ENCODE assay signal across 8 cellular contexts in the genomic region with DNA sequence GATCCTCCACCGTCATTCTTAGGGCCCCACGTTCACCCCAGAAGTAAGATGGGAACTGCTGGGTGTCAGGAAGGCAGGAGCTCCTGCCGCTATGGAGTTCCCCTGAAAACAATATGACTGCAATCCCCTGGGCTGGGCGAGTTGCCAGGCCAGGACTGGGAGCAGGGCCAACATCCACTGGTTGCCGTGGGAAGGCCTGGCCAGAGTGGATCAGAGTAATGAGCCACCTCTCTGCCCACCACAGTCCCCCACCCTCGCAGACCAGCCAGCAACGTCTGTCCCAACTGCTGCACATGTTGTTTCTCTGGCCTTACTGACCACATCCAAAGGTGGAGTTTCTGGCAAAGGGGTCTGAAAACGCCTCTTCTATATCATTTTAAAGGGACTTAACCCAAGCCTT.
DNase-seq lines count a peak whose midpoint lies in the region; TF ChIP-seq lines count a peak whose summit lies in the region.

No MANE protein-coding gene starts in this region.

- H3K79me2 ChIP-seq in Karpas-422 (ENCODE audit: low read length), result no peaks in the 10 kb centered on the region

- H3K4me3 ChIP-seq in ovary (no peak overlapping the region), Karpas-422 (ENCODE audit: low read length) (no peak overlapping the region)

- CTCF ChIA-PET in GM10248 (lab: Yijun Ruan, JAX), result interaction anchor here (1.3 to 2.9 kb wide), 2 partner anchors 15 to 46 kb away, joined by 5 to 14 read pairs; no protein-coding TSS in a partner anchor

- H4K20me1 ChIP-seq in Karpas-422 (ENCODE audit: insufficient read depth, low read depth, low read length), result no peaks in the 10 kb centered on the region

- H3K4me1 ChIP-seq in ovary (ENCODE audit: insufficient read depth) (peaks cover 4% of the 10 kb centered on the region), Karpas-422 (ENCODE audit: low read length) (no peaks in the 10 kb centered on the region)

- DNase-seq in DMS53 (lab: John Stamatoyannopoulos, UW) (peak; percentile 68), NCI-H446 treated with DMSO at 0.1 percent for 48 hours (lab: John Stamatoyannopoulos, UW) (peak; percentile 52), fibroblast of gingiva (ENCODE audit: low read depth) (peak; percentile 24), ovary (peak; percentile 71 to 90 (median 75)), Karpas-422 (no peak), GM10248 (ENCODE audit: extremely low spot score) (no peak), NCI-H1048 (lab: John Stamatoyannopoulos, UW) (no peak)
- DNase-seq in stimulated activated naive CD4-positive, alpha-beta T cell (lab: John Stamatoyannopoulos, UW), result no peak

- no peak overlapping the region for H3K9ac ChIP-seq in Karpas-422 (ENCODE audit: low read length)

- H3K4me2 ChIP-seq in Karpas-422 (ENCODE audit: low read depth, low read length, poor library complexity, severe bottlenecking), result no peak overlapping the region

- no peak overlapping the region for H3K27ac ChIP-seq in ovary
- no peak overlapping the region for H3K27ac ChIP-seq in Karpas-422 (ENCODE audit: low read length)

- TF ChIP-seq CTCF in ovary (IDR thresholded peaks at IDR 0.05) (no peak), GM10248 (IDR thresholded peaks at IDR 0.05; ENCODE audit: control extremely low read depth, extremely low read depth, low read depth, missing control alignments) (no peak)

- intact Hi-C loops in ovary (cut with DNase I), result no loop called here

- H2AFZ ChIP-seq in Karpas-422 (ENCODE audit: low read length), result no peak overlapping the region

- no peaks in the 10 kb centered on the region for H3K27me3 ChIP-seq in ovary
- H3K27me3 ChIP-seq in Karpas-422 (ENCODE audit: low read length), result no peaks in the 10 kb centered on the region

- POLR2A ChIA-PET in GM10248 (lab: Yijun Ruan, JAX), result no interaction called here

- no peak for TF ChIP-seq POLR2A in ovary (IDR thresholded peaks at IDR 0.05)

- H3K9me2 ChIP-seq in Karpas-422 (replicated peaks; ENCODE audit: insufficient read depth, low read length), result no peaks in the 10 kb centered on the region

- H3K36me3 ChIP-seq in ovary (no peaks in the 10 kb centered on the region), Karpas-422 (ENCODE audit: insufficient read depth, low read length) (no peaks in the 10 kb centered on the region)

- H3K9me3 ChIP-seq in ovary (no peaks in the 10 kb centered on the region), Karpas-422 (ENCODE audit: low read length) (no peaks in the 10 kb centered on the region)

- 10 to 23% (median 17%) methylated on average over 8 of the region's 8 CpGs for WGBS in ovary, 3 donors

- TF ChIP-seq EP300 in ovary (IDR thresholded peaks at IDR 0.05), result no peak

Comparison
In these comparisons a context has a peak if more than half of its experiments do, and no peak if none do; other contexts are left out.
1. DNase-seq: peak in DMS53 (single experiment), NCI-H446 treated with DMSO at 0.1 percent for 48 hours (single experiment), fibroblast of gingiva (single experiment) and ovary (5 of 5); none in Karpas-422 (single experiment), GM10248 (single experiment), NCI-H1048 (single experiment) and stimulated activated naive CD4-positive, alpha-beta T cell (0 of 6).